21 cellular contexts compared by ENCODE assay signal in the genomic region with DNA sequence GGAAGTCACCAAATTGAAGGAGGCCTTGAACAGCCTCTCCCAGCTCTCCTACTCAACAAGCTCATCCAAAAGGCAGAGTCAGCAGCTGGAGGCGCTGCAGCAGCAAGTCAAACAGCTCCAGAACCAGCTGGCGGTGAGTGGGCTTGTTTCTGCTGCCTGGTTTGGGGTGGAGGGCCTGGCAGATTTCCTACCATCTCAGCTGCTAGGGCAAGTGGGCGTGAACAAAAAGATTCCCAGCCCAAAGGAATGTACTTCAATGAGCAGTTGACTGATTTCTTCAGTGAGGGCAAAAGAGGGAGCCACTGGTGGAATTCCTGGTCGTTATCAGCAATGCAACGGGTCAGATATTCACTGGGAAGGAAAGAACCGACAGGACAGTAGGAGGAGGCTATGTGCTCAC. TPM values are rescaled to one million over a fixed set of nuclear protein-coding genes. Genes with fewer than 3 reads are reported as not detected.
"Had no signal": no experiment of that assay in that cellular context is flagged by ENCODE, and none has a peak within 500 bp of the region (broad histone marks: within the 10 kb centered on the region; RNA-seq: fewer than 3 reads in every experiment).

No MANE protein-coding gene starts in this region.

- H3K4me1 Mint-ChIP-seq: activated CD4-positive, alpha-beta T cell treated with anti-CD3 and anti-CD28 coated beads, Interleukin-2, amount 10 ng/mL, durations not matched to agents 24 days and 14 days; natural killer cell had no signal

- H3K27ac ChIP-seq: breast epithelium, esophagus squamous epithelium, right atrium auricular region, suprapubic skin, upper lobe of left lung had no signal

- H3K27me3 Mint-ChIP-seq: activated CD4-positive, alpha-beta T cell treated with anti-CD3 and anti-CD28 coated beads, Interleukin-2, amount 10 ng/mL, durations not matched to agents 24 days and 14 days; progenitor cell of endocrine pancreas had no signal

- H3K36me3 ChIP-seq: breast epithelium had no signal

- H3K27me3 ChIP-seq: breast epithelium, esophagus squamous epithelium, right atrium auricular region, suprapubic skin, upper lobe of left lung had no signal

- H3K27ac Mint-ChIP-seq: activated CD4-positive, alpha-beta T cell treated with anti-CD3 and anti-CD28 coated beads, Interleukin-2, amount 10 ng/mL, durations not matched to agents 24 days and 14 days; activated naive CD8-positive, alpha-beta T cell; natural killer cell; stimulated activated naive CD8-positive, alpha-beta T cell treated with anti-CD3 and anti-CD28 coated beads, Interleukin-15, Interleukin-2, amounts not matched to agents 100 ng/mL and 50 ng/mL, for 24 hours; T-helper 2 cell treated with Interferon-gamma antibody and Interleukin-4, amounts not matched to agents 5 μg/mL and 100 μg/mL, for 36 hours had no signal

- H3K9me3 ChIP-seq: breast epithelium, esophagus squamous epithelium, mucosa of descending colon, right atrium auricular region, suprapubic skin, upper lobe of left lung had no signal

- DNase-seq: activated CD4-positive, alpha-beta T cell treated with anti-CD3 and anti-CD28 coated beads, Interleukin-2, amount 10 ng/mL, durations not matched to agents 24 days and 14 days; activated CD4-positive, CD25-positive, alpha-beta regulatory T cell; activated gamma-delta T cell treated with Interleukin-2 at 50 U/mL for 16 hours; amygdala; esophagus squamous epithelium; foreskin fibroblast; left colon; mucosa of descending colon; natural killer cell; occipital lobe; small intestine; SW 1271; upper lobe of left lung had no signal

- H3K4me1 ChIP-seq: breast epithelium, esophagus squamous epithelium, right atrium auricular region, suprapubic skin, upper lobe of left lung had no signal

- H3K4me3 Mint-ChIP-seq: activated CD4-positive, alpha-beta T cell treated with anti-CD3 and anti-CD28 coated beads, Interleukin-2, amount 10 ng/mL, durations not matched to agents 24 days and 14 days; activated naive CD8-positive, alpha-beta T cell; natural killer cell; stimulated activated naive CD8-positive, alpha-beta T cell treated with anti-CD3 and anti-CD28 coated beads, Interleukin-15, Interleukin-2, amounts not matched to agents 100 ng/mL and 50 ng/mL, for 24 hours; T-helper 2 cell treated with Interferon-gamma antibody and Interleukin-4, amounts not matched to agents 5 μg/mL and 100 μg/mL, for 36 hours had no signal

- ATAC-seq: left colon, mucosa of descending colon, natural killer cell had no signal

- H3K36me3 Mint-ChIP-seq: activated naive CD8-positive, alpha-beta T cell; natural killer cell had no signal

- H3K9me3 Mint-ChIP-seq: activated CD4-positive, alpha-beta T cell treated with anti-CD3 and anti-CD28 coated beads, Interleukin-2, amount 10 ng/mL, durations not matched to agents 24 days and 14 days; natural killer cell; stimulated activated naive CD8-positive, alpha-beta T cell treated with anti-CD3 and anti-CD28 coated beads, Interleukin-15, Interleukin-2, amounts not matched to agents 100 ng/mL and 50 ng/mL, for 24 hours; T-helper 2 cell treated with Interferon-gamma antibody and Interleukin-4, amounts not matched to agents 5 μg/mL and 100 μg/mL, for 36 hours had no signal

- H3K4me3 ChIP-seq: breast epithelium, esophagus squamous epithelium, mucosa of descending colon, right atrium auricular region, suprapubic skin, upper lobe of left lung had no signal

RNA-seq across cellular contexts. Expression of a gene that starts 12.6 kb away (rescaled TPM):
- total RNA-seq: activated CD4-positive, alpha-beta T cell treated with anti-CD3 and anti-CD28 coated beads, Interleukin-2, amount 10 ng/mL, durations not matched to agents 24 days and 14 days; lung microvascular endothelial cell had no signal
